16 cellular contexts compared by ENCODE assay signal in genomic region chr3:106317141-106318055, GRCh38.
"Had no signal": no experiment of that assay in that cellular context is flagged by ENCODE, and none has a peak within 500 bp of the region (broad histone marks: within the 10 kb centered on the region; RNA-seq: fewer than 3 reads in every experiment).

No MANE protein-coding gene starts in this region.

- H3K27ac ChIP-seq: adrenal gland, gastrocnemius medialis, heart left ventricle, left lung, prostate gland, skin epidermis, stomach, testis, upper lobe of left lung had no signal

- H3K27ac Mint-ChIP-seq: activated CD4-positive, alpha-beta memory T cell treated with anti-CD3 and anti-CD28 coated beads, Interleukin-2, amount 10 ng/mL, durations not matched to agents 7 days and 5 days; activated CD4-positive, alpha-beta T cell treated with anti-CD3 and anti-CD28 coated beads for 36 hours; activated CD8-positive, alpha-beta memory T cell treated with anti-CD3 and anti-CD28 coated beads, Interleukin-2, amount 10 ng/mL, durations not matched to agents 7 days and 5 days; activated naive CD4-positive, alpha-beta T cell treated with anti-CD3 and anti-CD28 coated beads for 36 hours had no signal

- H3K4me1 Mint-ChIP-seq: neural crest cell had no signal

- DNase-seq: activated CD4-positive, alpha-beta memory T cell treated with anti-CD3 and anti-CD28 coated beads, Interleukin-2, amount 10 ng/mL, durations not matched to agents 7 days and 5 days; activated CD4-positive, alpha-beta T cell treated with anti-CD3 and anti-CD28 coated beads for 36 hours; activated CD8-positive, alpha-beta memory T cell treated with anti-CD3 and anti-CD28 coated beads, Interleukin-2, amount 10 ng/mL, durations not matched to agents 7 days and 5 days; activated naive CD4-positive, alpha-beta T cell treated with anti-CD3 and anti-CD28 coated beads for 36 hours; adrenal gland; effector CD4-positive, alpha-beta T cell; gastrocnemius medialis; heart left ventricle; kidney; left lung; stomach; testis; upper lobe of left lung had no signal

- H3K4me1 ChIP-seq: adrenal gland, gastrocnemius medialis, heart left ventricle, left lung, prostate gland, stomach, testis, upper lobe of left lung had no signal

- H3K36me3 ChIP-seq: adrenal gland, gastrocnemius medialis, heart left ventricle, left lung, prostate gland, stomach, upper lobe of left lung had no signal

- H3K9me3 ChIP-seq: adrenal gland, gastrocnemius medialis, left lung, prostate gland, stomach, testis, upper lobe of left lung had no signal

- H3K4me3 Mint-ChIP-seq: activated CD4-positive, alpha-beta memory T cell treated with anti-CD3 and anti-CD28 coated beads, Interleukin-2, amount 10 ng/mL, durations not matched to agents 7 days and 5 days; activated CD4-positive, alpha-beta T cell treated with anti-CD3 and anti-CD28 coated beads for 36 hours; activated CD8-positive, alpha-beta memory T cell treated with anti-CD3 and anti-CD28 coated beads, Interleukin-2, amount 10 ng/mL, durations not matched to agents 7 days and 5 days; activated naive CD4-positive, alpha-beta T cell treated with anti-CD3 and anti-CD28 coated beads for 36 hours; neural crest cell had no signal

- ATAC-seq: activated CD4-positive, alpha-beta T cell treated with anti-CD3 and anti-CD28 coated beads for 36 hours; activated CD8-positive, alpha-beta memory T cell treated with anti-CD3 and anti-CD28 coated beads, Interleukin-2, amount 10 ng/mL, durations not matched to agents 7 days and 5 days; gastrocnemius medialis; heart left ventricle; left lung had no signal

- H3K27me3 ChIP-seq: adrenal gland, gastrocnemius medialis, heart left ventricle, left lung, stomach, testis, upper lobe of left lung had no signal

- H3K4me3 ChIP-seq: adrenal gland, gastrocnemius medialis, heart left ventricle, left lung, prostate gland, skin epidermis, stomach, testis, upper lobe of left lung had no signal

- H3K27me3 Mint-ChIP-seq: activated CD4-positive, alpha-beta memory T cell treated with anti-CD3 and anti-CD28 coated beads, Interleukin-2, amount 10 ng/mL, durations not matched to agents 7 days and 5 days; activated CD4-positive, alpha-beta T cell treated with anti-CD3 and anti-CD28 coated beads for 36 hours; activated CD8-positive, alpha-beta memory T cell treated with anti-CD3 and anti-CD28 coated beads, Interleukin-2, amount 10 ng/mL, durations not matched to agents 7 days and 5 days had no signal
